ENCODE assay signal across 1 cellular context in genomic region chr7:87908814-87909213, GRCh38. TPM values are rescaled to one million over a fixed set of nuclear protein-coding genes. Genes with fewer than 3 reads are reported as not detected.
"Had no signal": no experiment of that assay in that cellular context is flagged by ENCODE, and none has a peak within 500 bp of the region (broad histone marks: within the 10 kb centered on the region; RNA-seq: fewer than 3 reads in every experiment).

No MANE protein-coding gene starts in this region.

RNA-seq across cellular contexts. Expression of gene ADAM22, which starts 25.2 kb away (rescaled TPM):
- total RNA-seq: MCF 10A had no signal
